ENCODE assay signal across 8 cellular contexts in genomic region chr10:15725603-15726002, GRCh38. TPM values are rescaled to one million over a fixed set of nuclear protein-coding genes. Genes with fewer than 3 reads are reported as not detected.
DNase-seq lines count a peak whose midpoint lies in the region; ATAC-seq and TF ChIP-seq lines count a peak whose summit lies in the region.

No MANE protein-coding gene starts in this region.

- peak; percentile 36 for DNase-seq in NCI-H2171 treated with DMSO at 0.1 percent for 48 hours (lab: John Stamatoyannopoulos, UW)
- DNase-seq in NCI-H2171 (lab: John Stamatoyannopoulos, UW) = no peak
- peak; percentile 55 for DNase-seq in amniotic stem cell (lab: John Stamatoyannopoulos, UW)
- peak; percentile 66 for DNase-seq in iPS-NIHi7 (ENCODE audit: extremely low spot score)
- no peak for DNase-seq in upper lobe of left lung

- H3K27ac ChIP-seq in upper lobe of left lung = no peak overlapping the region

- WGBS in upper lobe of left lung, 2 donors = 3% methylated on average over 2 of the region's 2 CpGs; no CpG with 5 or more reads in 1 of the 2 donors

- no peak overlapping the region for H3K4me3 ChIP-seq in upper lobe of left lung

- ATAC-seq in upper lobe of left lung (ENCODE audit: low FRiP score in 2 of 2) (peak in 1 of 2 donors; percentile 74), HG02759 (IDR thresholded peaks at IDR 0.05; ENCODE audit: unreplicated experiment) (no peak), GM18907 (IDR thresholded peaks at IDR 0.05; ENCODE audit: unreplicated experiment) (no peak)

- H3K4me1 ChIP-seq in upper lobe of left lung = peaks cover 0 to 7% (median 2%) of the 10 kb centered on the region in 4 donors

- H3K36me3 ChIP-seq in upper lobe of left lung = no peaks in the 10 kb centered on the region

- H3K27me3 ChIP-seq in upper lobe of left lung = no peaks in the 10 kb centered on the region

- TF ChIP-seq POLR2A in upper lobe of left lung (IDR thresholded peaks at IDR 0.05) = no peak

- H3K9me3 ChIP-seq in upper lobe of left lung = no peaks in the 10 kb centered on the region

- no peak for TF ChIP-seq EP300 in Ishikawa (IDR thresholded peaks at IDR 0.05; ENCODE audit: borderline replicate concordance)
- TF ChIP-seq EP300 in upper lobe of left lung (IDR thresholded peaks at IDR 0.05) = no peak

- peak in 5 of 6 experiments; percentile 15 to 42 (median 29) for TF ChIP-seq CTCF in upper lobe of left lung (IDR thresholded peaks at IDR 0.05)

- peak; percentile 43 for TF ChIP-seq RAD21 in Ishikawa (IDR thresholded peaks at IDR 0.05; ENCODE audit: low read depth)

TF ChIP-seq in Ishikawa, 13 proteins besides CTCF, POLR2A, EP300 and RAD21:
- TF ChIP-seq FOXM1 (IDR thresholded peaks at IDR 0.05; ENCODE audit: borderline replicate concordance, low read depth) (no peak), TEAD4 (IDR thresholded peaks at IDR 0.05) (no peak), REST (IDR thresholded peaks at IDR 0.05; ENCODE audit: low read depth) (no peak), NFIC (IDR thresholded peaks at IDR 0.05) (no peak), TCF12 (IDR thresholded peaks at IDR 0.05; ENCODE audit: low read depth) (no peak), YY1 (IDR thresholded peaks at IDR 0.05; ENCODE audit: low read depth) (no peak), EGR1 (IDR thresholded peaks at IDR 0.05) (no peak), ZBTB7A (IDR thresholded peaks at IDR 0.05; ENCODE audit: low read depth) (no peak), CEBPB (IDR thresholded peaks at IDR 0.05) (no peak), USF1 (IDR thresholded peaks at IDR 0.05) (no peak), CREB1 (IDR thresholded peaks at IDR 0.05; ENCODE audit: low read depth) (no peak), TAF1 (IDR thresholded peaks at IDR 0.05; ENCODE audit: low read depth) (no peak), MAX (IDR thresholded peaks at IDR 0.05) (no peak)

RNA-seq across cellular contexts. Expression of gene ITGA8, which starts 5.9 kb away (rescaled TPM):
- 10 to 100 TPM; 18.2 to 40.3 (median 26.4) TPM for total RNA-seq in upper lobe of left lung

Comparison
In these comparisons a context has a peak if more than half of its experiments do, and no peak if none do; other contexts are left out.
1. DNase-seq: peak in NCI-H2171 treated with DMSO at 0.1 percent for 48 hours (single experiment), amniotic stem cell (single experiment) and iPS-NIHi7 (single experiment); none in NCI-H2171 (single experiment) and upper lobe of left lung (0 of 2).